ENCODE assay signal across 9 cellular contexts in genomic region chr11:26227311-26227710, GRCh38.
DNase-seq lines count a peak whose midpoint lies in the region; ATAC-seq, FAIRE-seq and TF ChIP-seq lines count a peak whose summit lies in the region.
"Had no signal": no experiment of that assay in that cellular context is flagged by ENCODE, and none has a peak within 500 bp of the region (broad histone marks: within the 10 kb centered on the region; RNA-seq: fewer than 3 reads in every experiment).

No MANE protein-coding gene starts in this region.

- no peak overlapping the region for H2AFZ ChIP-seq in DND-41 (ENCODE audit: low read depth, low read length)

- H3K27ac ChIP-seq in DND-41 (ENCODE audit: low read length): no peak overlapping the region
- no peak overlapping the region for H3K27ac ChIP-seq in ascending aorta

- no peaks in the 10 kb centered on the region for H3K4me1 ChIP-seq in DND-41 (ENCODE audit: insufficient read depth, low read length)
- no peaks in the 10 kb centered on the region for H3K4me1 ChIP-seq in ascending aorta

- no peak overlapping the region for H3K4me3 Mint-ChIP-seq in WTC11
- H3K4me3 Mint-ChIP-seq: T-helper 1 cell treated with Interleukin-12 subunit alpha and Interleukin-12 subunit beta and Interleukin-4 antibody, amounts not matched to agents 30 μg/mL and 1 μg/mL, for 36 hours had no signal

- CTCF ChIA-PET in WTC11 (lab: Charles Lee): interaction anchor here (1.3 kb wide), 1 partner anchor 245 kb away, joined by 4 read pairs; no protein-coding TSS in a partner anchor

- no peak overlapping the region for H3K4me2 ChIP-seq in DND-41 (ENCODE audit: insufficient read depth, low read length)

- intact Hi-C loops in ascending aorta (cut with DNase I): loop anchor here (5.0 kb wide), 1 partner anchor 245 kb away; no protein-coding TSS in a partner anchor

- H3K27ac Mint-ChIP-seq in WTC11: no peak overlapping the region
- H3K27ac Mint-ChIP-seq: T-helper 1 cell treated with Interleukin-12 subunit alpha and Interleukin-12 subunit beta and Interleukin-4 antibody, amounts not matched to agents 30 μg/mL and 1 μg/mL, for 36 hours had no signal

- H3K27me3 ChIP-seq in DND-41 (ENCODE audit: insufficient read depth, low read length, poor library complexity): no peaks in the 10 kb centered on the region
- H3K27me3 ChIP-seq in ascending aorta: no peaks in the 10 kb centered on the region

- H3K9me3 ChIP-seq in DND-41 (ENCODE audit: insufficient read depth, low read length, severe bottlenecking): no peaks in the 10 kb centered on the region
- no peaks in the 10 kb centered on the region for H3K9me3 ChIP-seq in ascending aorta

- peak; percentile 92 for FAIRE-seq in islet of Langerhans (lab: Jason Lieb, UNC)

- H3K27me3 Mint-ChIP-seq in WTC11 (ENCODE audit: low read depth): no peaks in the 10 kb centered on the region

- no peaks in the 10 kb centered on the region for H3K4me1 Mint-ChIP-seq in WTC11

- H3K79me2 ChIP-seq in DND-41 (ENCODE audit: insufficient read depth, low read length): no peaks in the 10 kb centered on the region

- POLR2A ChIA-PET in WTC11 (lab: Charles Lee): no interaction called here

- H3K36me3 Mint-ChIP-seq in WTC11: peaks cover 17% of the 10 kb centered on the region

- no peaks in the 10 kb centered on the region for H4K20me1 ChIP-seq in DND-41 (ENCODE audit: insufficient read depth, low read length)

- H3K9ac ChIP-seq in DND-41 (ENCODE audit: low read depth, low read length): no peak overlapping the region

- peaks cover 23% of the 10 kb centered on the region for H3K9me3 Mint-ChIP-seq in WTC11
- H3K9me3 Mint-ChIP-seq: T-helper 1 cell treated with Interleukin-12 subunit alpha and Interleukin-12 subunit beta and Interleukin-4 antibody, amounts not matched to agents 30 μg/mL and 1 μg/mL, for 36 hours had no signal

- TF ChIP-seq CTCF in DND-41 (IDR thresholded peaks at IDR 0.05; ENCODE audit: borderline replicate concordance, extremely low read depth, low read length, poor library complexity, severe bottlenecking) (peak; percentile 40), WTC11 (IDR thresholded peaks at IDR 0.05) (no peak), ascending aorta (IDR thresholded peaks at IDR 0.05) (peak in 1 of 3 experiments; percentile 28)

- DNase-seq in DND-41 (no peak), HT1080 (ENCODE audit: low read depth) (peak; percentile 88), WTC11 (ENCODE audit: low spot score) (no peak), NCI-H128 (lab: John Stamatoyannopoulos, UW; ENCODE audit: unreplicated experiment) (no peak), ascending aorta (ENCODE audit: low spot score in 2 of 2) (no peak), activated gamma-delta T cell treated with Interleukin-2 at 50 U/mL for 16 hours (no peak)

- H3K36me3 ChIP-seq in DND-41 (ENCODE audit: insufficient read depth, low read length) (no peaks in the 10 kb centered on the region), ascending aorta (no peaks in the 10 kb centered on the region)

- no peak overlapping the region for H3K4me3 ChIP-seq in DND-41 (ENCODE audit: low read depth in 1 of 2, low read length in 2 of 2)
- no peak overlapping the region for H3K4me3 ChIP-seq in ascending aorta

- ATAC-seq in DND-41 (ENCODE audit: insufficient read depth, low read depth) (peak; percentile 59; the same call in 2 of the 3 replicates), GM21423 (IDR thresholded peaks at IDR 0.05; ENCODE audit: unreplicated experiment) (peak; percentile 80), WTC11 (peak; percentile 34; the same call in 1 of the 2 replicates)

TF ChIP-seq in WTC11, 78 proteins besides CTCF, POLR2A, EP300 and RAD21:
- TF ChIP-seq NR2C2 (CRISPR knock-in tag; IDR thresholded peaks at IDR 0.05) (no peak), ZNF416 (CRISPR knock-in tag; IDR thresholded peaks at IDR 0.05) (no peak), ZNF317 (CRISPR knock-in tag; IDR thresholded peaks at IDR 0.05; ENCODE audit: borderline replicate concordance, low read depth) (no peak), HMGA2 (CRISPR knock-in tag; IDR thresholded peaks at IDR 0.05) (no peak), GTF2I (CRISPR knock-in tag; conservative IDR thresholded peaks at IDR 0.05) (no peak), RORB (CRISPR knock-in tag; IDR thresholded peaks at IDR 0.05) (no peak), ZBTB43 (CRISPR knock-in tag; IDR thresholded peaks at IDR 0.05) (no peak), ZNF671 (CRISPR knock-in tag; IDR thresholded peaks at IDR 0.05) (no peak), SMAD3 (CRISPR knock-in tag; IDR thresholded peaks at IDR 0.05; ENCODE audit: borderline replicate concordance) (no peak)
